In genomic region chr5:140926903-140927573, GRCh38 we compare ENCODE assay signal across 9 cellular contexts. TPM values are rescaled to one million over a fixed set of nuclear protein-coding genes. Genes with fewer than 3 reads are reported as not detected.
DNase-seq lines count a peak whose midpoint lies in the region; ATAC-seq and TF ChIP-seq lines count a peak whose summit lies in the region.
"Had no signal": no experiment of that assay in that cellular context is flagged by ENCODE, and none has a peak within 500 bp of the region (broad histone marks: within the 10 kb centered on the region; RNA-seq: fewer than 3 reads in every experiment).

No MANE protein-coding gene starts in this region.

- no peaks in the 10 kb centered on the region for H3K9me3 ChIP-seq in ES-I3 (ENCODE audit: control insufficient read depth, insufficient read depth, low read length)
- no peaks in the 10 kb centered on the region for H3K9me3 ChIP-seq in SK-N-MC (ENCODE audit: low read depth, low read length)
- no peaks in the 10 kb centered on the region for H3K9me3 ChIP-seq in cardiac muscle cell (ENCODE audit: low read depth)
- no peaks in the 10 kb centered on the region for H3K9me3 ChIP-seq in prostate gland

- TF ChIP-seq CTCF in cardiac muscle cell (IDR thresholded peaks at IDR 0.05; ENCODE audit: low read depth, low read length) (no peak), prostate gland (IDR thresholded peaks at IDR 0.05) (no peak)

- H3K36me3 ChIP-seq in ES-I3 (ENCODE audit: insufficient read depth, low read length): no peaks in the 10 kb centered on the region
- no peaks in the 10 kb centered on the region for H3K36me3 ChIP-seq in SK-N-MC (ENCODE audit: insufficient read depth, low read length)
- no peaks in the 10 kb centered on the region for H3K36me3 ChIP-seq in cardiac muscle cell
- H3K36me3 ChIP-seq in prostate gland: no peaks in the 10 kb centered on the region

- H3K27me3 ChIP-seq in cardiac muscle cell (peaks cover 16% of the 10 kb centered on the region), prostate gland (replicated peaks; ENCODE audit: insufficient read depth) (no peaks in the 10 kb centered on the region)

- H3K9ac ChIP-seq in ES-I3 (ENCODE audit: low read depth, low read length) (peak overlapping the region; percentile 92), SK-N-MC (ENCODE audit: insufficient read length) (peak overlapping the region; percentile 58)

- in situ Hi-C loops in ACHN (cut with HindIII; ENCODE audit: low pct_ligation_motif_present, low pct_unique_long_range_greater_than_20kb, low sequenced_read_pairs): no loop called here

- no peak for TF ChIP-seq POLR2A in prostate gland (IDR thresholded peaks at IDR 0.05)

- ATAC-seq in GM19467 (IDR thresholded peaks at IDR 0.05; ENCODE audit: unreplicated experiment) (no peak), HG03139 (IDR thresholded peaks at IDR 0.05; ENCODE audit: unreplicated experiment) (no peak)

- DNase-seq in SK-N-MC (ENCODE audit: low read depth, low spot score) (no peak), cardiac muscle cell (ENCODE audit: low read depth in 1 of 2, low spot score in 1 of 2) (peak; percentile 10 to 28), prostate gland (ENCODE audit: low spot score) (no peak), ACHN (no peak), kidney tubule cell (ENCODE audit: low spot score) (no peak)

- no peak overlapping the region for H3K27ac ChIP-seq in SK-N-MC
- H3K27ac ChIP-seq in cardiac muscle cell: no peak overlapping the region
- no peak overlapping the region for H3K27ac ChIP-seq in prostate gland

- 9% methylated on average over 55 of the region's 55 CpGs for WGBS in prostate gland

- H3K4me3 ChIP-seq in SK-N-MC (peak overlapping the region; percentile 87), cardiac muscle cell (peak overlapping the region; percentile 26), prostate gland (peak overlapping the region; percentile 24)

- H3K4me1 ChIP-seq in ES-I3 (ENCODE audit: insufficient read depth, low read length) (no peaks in the 10 kb centered on the region), cardiac muscle cell (ENCODE audit: low read depth) (peaks cover 3% of the 10 kb centered on the region), prostate gland (replicated peaks) (no peaks in the 10 kb centered on the region)

- intact Hi-C loops in prostate gland (cut with DNase I): loop anchor here (10.0 kb wide), 1 partner anchor 118 kb away; no protein-coding TSS in a partner anchor

RNA-seq across cellular contexts. Expression of gene PCDHAC1, which starts 0.9 kb away (rescaled TPM):
- total RNA-seq in cardiac muscle cell (16.7 and 20.8 TPM in 2 replicates), prostate gland (1 to 10 TPM; 1.1 to 3.9 TPM)
- polyA plus RNA-seq in cardiac muscle cell: 3.4 and 5.1 TPM in 2 replicates

RNA-seq across cellular contexts. Expression of gene PCDHAC2, which starts 39.2 kb away (rescaled TPM):
- total RNA-seq in cardiac muscle cell: 42.2 and 47.8 TPM in 2 replicates
- 18.5 and 18.9 TPM in 2 replicates for polyA plus RNA-seq in cardiac muscle cell
- 10 to 100 TPM in 1 of 2 donors, 1 to 10 TPM in 1; 6.8 to 11.6 TPM for total RNA-seq in prostate gland
- total RNA-seq: glomerular endothelial cell had no signal

RNA-seq across cellular contexts. Expression of gene PCDHA13, which starts 45.1 kb away (rescaled TPM):
- total RNA-seq in cardiac muscle cell: 2.1 and 2.3 TPM in 2 replicates
- polyA plus RNA-seq in cardiac muscle cell: 0.27 and 0.34 TPM in 2 replicates
- total RNA-seq in prostate gland: 1 to 10 TPM; 1.3 to 1.5 TPM

RNA-seq across cellular contexts. Expression of gene PCDHA12, which starts 51.9 kb away (rescaled TPM):
- total RNA-seq in cardiac muscle cell (9.5 and 10.5 TPM in 2 replicates), prostate gland (under 1 TPM; 0.40 to 0.50 TPM)
- polyA plus RNA-seq in cardiac muscle cell: 0.71 and 1.7 TPM in 2 replicates
- total RNA-seq: glomerular endothelial cell had no signal

RNA-seq across cellular contexts. Expression of gene PCDHA11, which starts 58.3 kb away (rescaled TPM):
- total RNA-seq in cardiac muscle cell: 9.9 and 10.8 TPM in 2 replicates
- 6.1 and 7.5 TPM in 2 replicates for polyA plus RNA-seq in cardiac muscle cell
- 1 to 10 TPM in 1 of 2 donors, under 1 TPM in 1; 0.85 to 1.5 TPM for total RNA-seq in prostate gland

Comparison
In these comparisons a context has a peak if more than half of its experiments do, and no peak if none do; other contexts are left out.
1. DNase-seq: peak in cardiac muscle cell (2 of 2); none in SK-N-MC (single experiment), prostate gland (single experiment), ACHN (single experiment) and kidney tubule cell (single experiment).
2. H3K4me3 ChIP-seq: peak in every context shown above with its lines; median percentile 87 in SK-N-MC; 26 in cardiac muscle cell; 24 in prostate gland.